ENCODE assay signal across 17 cellular contexts in the genomic region with DNA sequence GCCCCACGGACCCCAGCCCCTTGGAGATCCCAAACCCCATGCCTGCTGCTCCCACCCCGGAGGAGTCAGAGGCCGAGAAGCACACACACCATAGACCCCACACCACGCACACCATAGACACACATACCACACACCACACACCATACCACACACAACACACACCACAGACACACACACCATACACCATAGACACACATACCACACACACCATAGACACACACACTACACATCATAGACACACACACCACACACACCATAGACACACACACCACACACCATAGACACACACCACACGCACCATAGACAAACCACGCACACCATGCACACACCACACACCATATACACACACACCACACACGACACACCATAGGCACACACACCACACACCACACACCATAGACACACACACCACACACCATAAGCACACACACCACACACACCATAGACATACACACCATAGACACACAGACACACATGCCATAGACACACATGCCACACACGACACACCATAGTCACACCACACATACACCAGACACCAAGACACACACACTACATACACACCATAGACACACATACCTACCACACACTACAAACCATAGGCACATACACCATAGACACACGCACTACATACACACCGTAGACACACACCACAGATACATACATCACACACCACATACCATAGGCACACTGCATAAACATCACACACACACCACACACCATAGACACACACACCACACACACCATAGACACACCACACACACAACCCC. TPM values are rescaled to one million over a fixed set of nuclear protein-coding genes. Genes with fewer than 3 reads are reported as not detected.
DNase-seq lines count a peak whose midpoint lies in the region; ATAC-seq and TF ChIP-seq lines count a peak whose summit lies in the region.
"Had no signal": no experiment of that assay in that cellular context is flagged by ENCODE, and none has a peak within 500 bp of the region (broad histone marks: within the 10 kb centered on the region; RNA-seq: fewer than 3 reads in every experiment).

No MANE protein-coding gene starts in this region.

- H3K36me3 ChIP-seq in mammary epithelial cell (ENCODE audit: insufficient read depth, low read length) (no peaks in the 10 kb centered on the region), mucosa of descending colon (ENCODE audit: low read depth) (no peaks in the 10 kb centered on the region), tibial nerve (peaks cover 0 to 3% (median 0%) of the 10 kb centered on the region in 3 donors)
- H3K36me3 ChIP-seq: thyroid gland had no signal

- H3K4me3 ChIP-seq in mammary epithelial cell (replicated peaks in 1 of 3; ENCODE audit: insufficient read depth in 1 of 3, low read depth in 2 of 3, low read length in 3 of 3) (no peak overlapping the region), mucosa of descending colon (no peak overlapping the region), tibial nerve (peak overlapping the region in 1 of 4 donors; percentile 27)
- H3K4me3 ChIP-seq: lung, thyroid gland had no signal

- no peak for TF ChIP-seq EP300 in tibial nerve (IDR thresholded peaks at IDR 0.05)

- no peak for TF ChIP-seq POLR2A in tibial nerve (IDR thresholded peaks at IDR 0.05)

- dilution Hi-C loops in mammary epithelial cell (cut with HindIII; ENCODE audit: low sequenced_read_pairs) = no loop called here

- no peaks in the 10 kb centered on the region for H3K27me3 ChIP-seq in mammary epithelial cell (ENCODE audit: insufficient read depth, low read length)
- H3K27me3 ChIP-seq in tibial nerve = no peaks in the 10 kb centered on the region
- H3K27me3 ChIP-seq: thyroid gland had no signal

- H3K27me3 Mint-ChIP-seq in stimulated activated memory B cell treated with anti-CD40 and anti-IgM and Interleukin-4, amounts not matched to agents 10 μg/mL and 1 μg/mL and 100 μg/mL, for 72 hours = no peaks in the 10 kb centered on the region
- H3K27me3 Mint-ChIP-seq: activated naive CD8-positive, alpha-beta T cell treated with anti-CD3 and anti-CD28 coated beads, Interleukin-2, amount 10 ng/mL, durations not matched to agents 7 days and 5 days had no signal

- no peak overlapping the region for H3K27ac ChIP-seq in mammary epithelial cell (ENCODE audit: insufficient read depth, low read depth, low read length)
- H3K27ac ChIP-seq in tibial nerve = peak overlapping the region; percentile 20 to 75 (median 40)
- H3K27ac ChIP-seq: 22Rv1, thyroid gland had no signal

- TF ChIP-seq CTCF in mammary epithelial cell (conservative IDR thresholded peaks at IDR 0.05 in 1 of 2, IDR thresholded peaks at IDR 0.05 in 1 of 2; ENCODE audit: extremely low read depth in 1 of 2, insufficient read depth in 1 of 2, low read depth in 1 of 2, low read length in 2 of 2) = no peak
- TF ChIP-seq CTCF in mucosa of descending colon (IDR thresholded peaks at IDR 0.05) = no peak
- no peak for TF ChIP-seq CTCF in tibial nerve (IDR thresholded peaks at IDR 0.05)

- DNase-seq in NCI-H1694 treated with DMSO at 0.1 percent for 48 hours (lab: John Stamatoyannopoulos, UW) = peak; percentile 16
- DNase-seq in NCI-H1694 (lab: John Stamatoyannopoulos, UW) = no peak
- peak; percentile 4 for DNase-seq in mammary epithelial cell
- no peak for DNase-seq in mucosa of descending colon
- DNase-seq in tibial nerve (ENCODE audit: low spot score in 2 of 2) = no peak
- no peak for DNase-seq in dermis blood vessel endothelial cell
- DNase-seq in GM19240 (ENCODE audit: insufficient read length, low spot score) = no peak
- DNase-seq: activated CD4-positive, alpha-beta T cell treated with anti-CD3 and anti-CD28 coated beads for 48 hours; activated naive CD8-positive, alpha-beta T cell treated with anti-CD3 and anti-CD28 coated beads, Interleukin-2, amount 10 ng/mL, durations not matched to agents 7 days and 5 days; activated T-cell treated with anti-CD3 and anti-CD28 coated beads, Interleukin-2, amount 50 U/mL, for 1 hour; CD4-positive, CD25-positive, alpha-beta regulatory T cell; NCI-H2081 treated with DMSO at 0.1 percent for 48 hours had no signal

- ATAC-seq in mucosa of descending colon = peak; percentile 2
- no peak for ATAC-seq in stimulated activated memory B cell treated with anti-CD40 and anti-IgM and Interleukin-4, amounts not matched to agents 10 μg/mL and 1 μg/mL and 100 μg/mL, for 72 hours

- peaks cover 4% of the 10 kb centered on the region for H3K9me3 Mint-ChIP-seq in stimulated activated memory B cell treated with anti-CD40 and anti-IgM and Interleukin-4, amounts not matched to agents 10 μg/mL and 1 μg/mL and 100 μg/mL, for 72 hours
- H3K9me3 Mint-ChIP-seq: activated naive CD8-positive, alpha-beta T cell treated with anti-CD3 and anti-CD28 coated beads, Interleukin-2, amount 10 ng/mL, durations not matched to agents 7 days and 5 days; CD4-positive, CD25-positive, alpha-beta regulatory T cell; T-helper 2 cell treated with Interferon-gamma antibody and Interleukin-4, amounts not matched to agents 5 μg/mL and 100 μg/mL, for 36 hours had no signal

- 47% methylated on average over 5 of the region's 10 CpGs for WGBS in mammary epithelial cell (ENCODE audit: low coverage, missing lambda C conversion rate)
- 67 to 75% methylated on average over 9 of the region's 10 CpGs for WGBS in tibial nerve, 2 donors

- no peaks in the 10 kb centered on the region for H4K20me1 ChIP-seq in mammary epithelial cell (ENCODE audit: insufficient read depth, low read length)

- H3K9me3 ChIP-seq in mammary epithelial cell (replicated peaks; ENCODE audit: insufficient read depth, low read length) (no peaks in the 10 kb centered on the region), mucosa of descending colon (no peaks in the 10 kb centered on the region), tibial nerve (no peaks in the 10 kb centered on the region)
- H3K9me3 ChIP-seq: thyroid gland had no signal

- peaks cover 35% of the 10 kb centered on the region for H3K79me2 ChIP-seq in mammary epithelial cell (ENCODE audit: insufficient read depth, low read length)

- no peak overlapping the region for H3K4me3 Mint-ChIP-seq in stimulated activated memory B cell treated with anti-CD40 and anti-IgM and Interleukin-4, amounts not matched to agents 10 μg/mL and 1 μg/mL and 100 μg/mL, for 72 hours
- H3K4me3 Mint-ChIP-seq: activated naive CD8-positive, alpha-beta T cell treated with anti-CD3 and anti-CD28 coated beads, Interleukin-2, amount 10 ng/mL, durations not matched to agents 7 days and 5 days; CD4-positive, CD25-positive, alpha-beta regulatory T cell; T-helper 2 cell treated with Interferon-gamma antibody and Interleukin-4, amounts not matched to agents 5 μg/mL and 100 μg/mL, for 36 hours had no signal

- no peak overlapping the region for H2AFZ ChIP-seq in mammary epithelial cell (ENCODE audit: low read depth, low read length)

- no peak overlapping the region for H3K4me2 ChIP-seq in mammary epithelial cell (ENCODE audit: insufficient read depth, low read depth, low read length)

- H3K4me1 Mint-ChIP-seq in stimulated activated memory B cell treated with anti-CD40 and anti-IgM and Interleukin-4, amounts not matched to agents 10 μg/mL and 1 μg/mL and 100 μg/mL, for 72 hours = no peaks in the 10 kb centered on the region
- H3K4me1 Mint-ChIP-seq: activated naive CD8-positive, alpha-beta T cell treated with anti-CD3 and anti-CD28 coated beads, Interleukin-2, amount 10 ng/mL, durations not matched to agents 7 days and 5 days; CD4-positive, CD25-positive, alpha-beta regulatory T cell had no signal

- H3K27ac Mint-ChIP-seq in stimulated activated memory B cell treated with anti-CD40 and anti-IgM and Interleukin-4, amounts not matched to agents 10 μg/mL and 1 μg/mL and 100 μg/mL, for 72 hours = no peak overlapping the region
- H3K27ac Mint-ChIP-seq: activated naive CD8-positive, alpha-beta T cell treated with anti-CD3 and anti-CD28 coated beads, Interleukin-2, amount 10 ng/mL, durations not matched to agents 7 days and 5 days; CD4-positive, CD25-positive, alpha-beta regulatory T cell; T-helper 2 cell treated with Interferon-gamma antibody and Interleukin-4, amounts not matched to agents 5 μg/mL and 100 μg/mL, for 36 hours had no signal

- no peaks in the 10 kb centered on the region for H3K36me3 Mint-ChIP-seq in stimulated activated memory B cell treated with anti-CD40 and anti-IgM and Interleukin-4, amounts not matched to agents 10 μg/mL and 1 μg/mL and 100 μg/mL, for 72 hours
- H3K36me3 Mint-ChIP-seq: activated naive CD8-positive, alpha-beta T cell treated with anti-CD3 and anti-CD28 coated beads, Interleukin-2, amount 10 ng/mL, durations not matched to agents 7 days and 5 days; CD4-positive, CD25-positive, alpha-beta regulatory T cell had no signal

- H3K4me1 ChIP-seq in mammary epithelial cell (ENCODE audit: insufficient read depth, low read length) (peaks cover 4% of the 10 kb centered on the region), mucosa of descending colon (ENCODE audit: low read depth) (peaks cover 9% of the 10 kb centered on the region), tibial nerve (peaks cover 0 to 68% (median 16%) of the 10 kb centered on the region in 4 donors)

- no TSS peak for BruUV-seq in mammary epithelial cell (replicated peaks; lab: Mats Ljungman, UMichigan)

- CTCF ChIA-PET in mammary epithelial cell (lab: Charles Lee; ENCODE audit: low non-redundant PET) = no interaction called here

- intact Hi-C loops in mammary epithelial cell (cut with micrococcal nuclease) (no loop called here), mucosa of descending colon (cut with DNase I, micrococcal nuclease) (no loop called here)

- no peak overlapping the region for H3K9ac ChIP-seq in mammary epithelial cell (ENCODE audit: insufficient read depth, low read length)

- in situ Hi-C loops in mammary epithelial cell (cut with MboI; ENCODE audit: low sequenced_read_pairs in 2 of 2) = no loop called here

RNA-seq across cellular contexts. Expression of a gene that starts 11.3 kb away (rescaled TPM):
- total RNA-seq in mammary epithelial cell = 10 to 100 TPM; 20.7 to 28.3 TPM
- polyA plus RNA-seq in mammary epithelial cell = 7.5 TPM
- 33.0 TPM for polyA minus RNA-seq in mammary epithelial cell
- total RNA-seq in mucosa of descending colon = 10 to 100 TPM; 10.9 to 23.4 (median 22.1) TPM
- total RNA-seq in tibial nerve = 10 to 100 TPM; 48.3 to 68.4 (median 58.1) TPM
- 44.9 and 61.8 TPM in 2 replicates for total RNA-seq in dermis blood vessel endothelial cell

RNA-seq across cellular contexts. Expression of a gene that starts 12.1 kb away (rescaled TPM):
- total RNA-seq in mammary epithelial cell = 1 to 10 TPM; 2.7 to 3.0 TPM
- 0.82 TPM for polyA plus RNA-seq in mammary epithelial cell
- not detected for polyA minus RNA-seq in mammary epithelial cell
- total RNA-seq in mucosa of descending colon = 1 to 10 TPM; 2.1 to 5.9 (median 2.7) TPM
- total RNA-seq in tibial nerve = 10 to 100 TPM in 3 of 4 donors, 1 to 10 TPM in 1; 7.1 to 13.8 (median 12.0) TPM
- 1.4 and 2.2 TPM in 2 replicates for total RNA-seq in dermis blood vessel endothelial cell
- polyA plus RNA-seq: CD4-positive, CD25-positive, alpha-beta regulatory T cell had no signal

Comparison
In these comparisons a context has a peak if more than half of its experiments do, and no peak if none do; other contexts are left out.
1. DNase-seq: peak in NCI-H1694 treated with DMSO at 0.1 percent for 48 hours (single experiment) and mammary epithelial cell (single experiment); none in NCI-H1694 (single experiment), mucosa of descending colon (0 of 3), tibial nerve (0 of 2), dermis blood vessel endothelial cell (single experiment) and GM19240 (single experiment).